10 cellular contexts compared by ENCODE assay signal in genomic region chr10:73480158-73480557, GRCh38. TPM values are rescaled to one million over a fixed set of nuclear protein-coding genes. Genes with fewer than 3 reads are reported as not detected.
DNase-seq lines count a peak whose midpoint lies in the region; ATAC-seq and TF ChIP-seq lines count a peak whose summit lies in the region.
"Had no signal": no experiment of that assay in that cellular context is flagged by ENCODE, and none has a peak within 500 bp of the region (broad histone marks: within the 10 kb centered on the region; RNA-seq: fewer than 3 reads in every experiment).

No MANE protein-coding gene starts in this region.

- TF ChIP-seq RAD21 in IMR-90 (IDR thresholded peaks at IDR 0.05; ENCODE audit: low read length), result no peak

- no peak for TF ChIP-seq POLR2A in IMR-90 (IDR thresholded peaks at IDR 0.05; ENCODE audit: low read depth, low read length)

- H3K4me1 ChIP-seq in IMR-90 (ENCODE audit: control insufficient read depth, insufficient read depth, low read length), result peaks cover 3% of the 10 kb centered on the region; the same call in 1 of the 2 replicates

- peaks cover 3% of the 10 kb centered on the region; the same call in 1 of the 2 replicates for H4K20me1 ChIP-seq in IMR-90 (ENCODE audit: insufficient read depth, low read length)

- no peak overlapping the region for H4K91ac ChIP-seq in IMR-90 (ENCODE audit: insufficient read depth, low read depth, low read length)

- no peak overlapping the region for H3K18ac ChIP-seq in IMR-90 (ENCODE audit: low read depth, low read length)

- 0 out of 2 replicates have a peak, but pooled peaks cover 3% of the 10 kb centered on the region for H3K9me1 ChIP-seq in IMR-90 (ENCODE audit: insufficient read depth, low read length)

- in situ Hi-C loops in IMR-90 (cut with MboI; ENCODE audit: low sequenced_read_pairs), result no loop called here

- H3K4me1 Mint-ChIP-seq in activated T-cell treated with anti-CD3 and anti-CD28 coated beads, Interleukin-2, amount 50 U/mL, for 24 hours (ENCODE audit: low read depth), result peaks cover 41% of the 10 kb centered on the region
- H3K4me1 Mint-ChIP-seq in stimulated activated effector memory CD8-positive, alpha-beta T cell treated with anti-CD3 and anti-CD28 coated beads, Interleukin-12 subunit alpha, Interleukin-12 subunit beta, amount 100 ng/mL, for 72 hours, result peaks cover 11% of the 10 kb centered on the region

- CTCF ChIA-PET in IMR-90 (lab: Yijun Ruan, JAX), result no interaction called here

- H3K27ac ChIP-seq in IMR-90 (ENCODE audit: insufficient read depth, low read length), result no peak overlapping the region; the same call in 1 of the 2 replicates
- H3K27ac ChIP-seq: spleen had no signal

- H3K9ac ChIP-seq in IMR-90 (ENCODE audit: low read depth, low read length), result no peak overlapping the region

- peaks cover 59% of the 10 kb centered on the region for H3K36me3 Mint-ChIP-seq in activated T-cell treated with anti-CD3 and anti-CD28 coated beads, Interleukin-2, amount 50 U/mL, for 24 hours (ENCODE audit: low read depth)
- peaks cover 61% of the 10 kb centered on the region for H3K36me3 Mint-ChIP-seq in stimulated activated effector memory CD8-positive, alpha-beta T cell treated with anti-CD3 and anti-CD28 coated beads, Interleukin-12 subunit alpha, Interleukin-12 subunit beta, amount 100 ng/mL, for 72 hours

- H2AK9ac ChIP-seq in IMR-90 (replicated peaks; ENCODE audit: low read depth, low read length, poor library complexity), result no peak overlapping the region

- no peaks in the 10 kb centered on the region for H3K9me3 ChIP-seq in IMR-90 (ENCODE audit: control insufficient read depth, insufficient read depth, low read length)
- H3K9me3 ChIP-seq: spleen had no signal

- WGBS in IMR-90 (ENCODE audit: extremely low coverage in 2 of 2, insufficient read length in 1 of 2), 2 experiments, result 20 to 100% methylated on average over 1 to 2 of the region's 7 CpGs

- H3K4me3 ChIP-seq in IMR-90 (ENCODE audit: insufficient read depth, low read depth, low read length) (no peak overlapping the region), cardiac fibroblast (replicated peaks in 1 of 2; ENCODE audit: low read depth in 2 of 2, low read length in 2 of 2) (no peak overlapping the region)
- H3K4me3 ChIP-seq: spleen had no signal

- POLR2A ChIA-PET in IMR-90 (lab: Charles Lee; ENCODE audit: unreplicated experiment), result no interaction called here

- H3K56ac ChIP-seq in IMR-90 (ENCODE audit: extremely low read depth, insufficient read depth, low read length), result no peak overlapping the region

- H3K36me3 ChIP-seq in IMR-90 (ENCODE audit: control insufficient read depth, insufficient read depth, low read length), result peaks cover 13% of the 10 kb centered on the region

- H3K27me3 Mint-ChIP-seq in activated T-cell treated with anti-CD3 and anti-CD28 coated beads, Interleukin-2, amount 50 U/mL, for 24 hours, result no peaks in the 10 kb centered on the region

- H3K4me3 Mint-ChIP-seq in activated T-cell treated with anti-CD3 and anti-CD28 coated beads, Interleukin-2, amount 50 U/mL, for 24 hours, result peak overlapping the region; percentile 31
- H3K4me3 Mint-ChIP-seq in stimulated activated effector memory CD8-positive, alpha-beta T cell treated with anti-CD3 and anti-CD28 coated beads, Interleukin-12 subunit alpha, Interleukin-12 subunit beta, amount 100 ng/mL, for 72 hours, result peak overlapping the region; percentile 49

- H3K79me1 ChIP-seq in IMR-90 (ENCODE audit: low read depth in 1 of 2, low read length in 2 of 2), result peaks cover 20 to 41% of the 10 kb centered on the region in 2 experiments

- no TSS peak for BruUV-seq in IMR-90 (replicated peaks; lab: Mats Ljungman, UMichigan)

- H3K14ac ChIP-seq in IMR-90 (replicated peaks; ENCODE audit: low read depth, low read length), result no peak overlapping the region

- no peak overlapping the region for H4K5ac ChIP-seq in IMR-90 (ENCODE audit: low read depth, low read length)

- dilution Hi-C loops in IMR-90 (cut with HindIII; ENCODE audit: low sequenced_read_pairs, unreplicated experiment), result no loop called here

- H4K8ac ChIP-seq in IMR-90 (ENCODE audit: low read depth in 2 of 2, low read length in 2 of 2), result 0 out of 4 replicates have a peak overlapping the region, but pooled peaks of 1 of the 2 experiments have one; percentile 17

- H2AFZ ChIP-seq in IMR-90 (replicated peaks; ENCODE audit: low read length, poor library complexity), result no peak overlapping the region

- H2BK15ac ChIP-seq in IMR-90 (ENCODE audit: low read depth, low read length), result no peak overlapping the region

- H3K23ac ChIP-seq in IMR-90 (ENCODE audit: low read depth, low read length), result no peak overlapping the region

- no peak overlapping the region for H2BK20ac ChIP-seq in IMR-90 (ENCODE audit: low read depth, low read length)

- H3K27ac Mint-ChIP-seq in activated T-cell treated with anti-CD3 and anti-CD28 coated beads, Interleukin-2, amount 50 U/mL, for 24 hours, result peak overlapping the region; percentile 72
- H3K27ac Mint-ChIP-seq in stimulated activated effector memory CD8-positive, alpha-beta T cell treated with anti-CD3 and anti-CD28 coated beads, Interleukin-12 subunit alpha, Interleukin-12 subunit beta, amount 100 ng/mL, for 72 hours, result peak overlapping the region; percentile 29

- H3K27me3 ChIP-seq in IMR-90 (ENCODE audit: control insufficient read depth, insufficient read depth, low read length), result no peaks in the 10 kb centered on the region
- H3K27me3 ChIP-seq: spleen had no signal

- H3K9me3 Mint-ChIP-seq in activated T-cell treated with anti-CD3 and anti-CD28 coated beads, Interleukin-2, amount 50 U/mL, for 24 hours, result no peaks in the 10 kb centered on the region
- no peaks in the 10 kb centered on the region for H3K9me3 Mint-ChIP-seq in stimulated activated effector memory CD8-positive, alpha-beta T cell treated with anti-CD3 and anti-CD28 coated beads, Interleukin-12 subunit alpha, Interleukin-12 subunit beta, amount 100 ng/mL, for 72 hours

- H3K4ac ChIP-seq in IMR-90 (ENCODE audit: low read depth, low read length), result no peak overlapping the region

- no peak overlapping the region for H2AK5ac ChIP-seq in IMR-90 (ENCODE audit: low read depth, low read length)

- peak; percentile 54 for ATAC-seq in IMR-90 (ENCODE audit: low read depth)
- peak; percentile 93 for ATAC-seq in stimulated activated effector memory CD8-positive, alpha-beta T cell treated with anti-CD3 and anti-CD28 coated beads, Interleukin-12 subunit alpha, Interleukin-12 subunit beta, amount 100 ng/mL, for 72 hours

- DNase-seq in activated T-cell treated with anti-CD3 and anti-CD28 coated beads, Interleukin-2, amount 50 U/mL, for 24 hours, result no peak
- DNase-seq in activated T-cell treated with anti-CD3 and anti-CD28 coated beads for 4 hours, result no peak
- DNase-seq in IMR-90, result peak; percentile 79
- DNase-seq in cardiac fibroblast (ENCODE audit: low read depth in 2 of 2), result peak; percentile 15 to 64
- DNase-seq in stimulated activated effector memory CD8-positive, alpha-beta T cell treated with anti-CD3 and anti-CD28 coated beads, Interleukin-12 subunit alpha, Interleukin-12 subunit beta, amount 100 ng/mL, for 72 hours (ENCODE audit: low spot score in 2 of 2), result no peak
- no peak for DNase-seq in iPS-NIHi7 (ENCODE audit: extremely low spot score)
- DNase-seq in effector CD8-positive, alpha-beta T cell (lab: John Stamatoyannopoulos, UW), result no peak
- DNase-seq in activated gamma-delta T cell treated with Interleukin-2 at 50 U/mL for 16 hours, result no peak
- DNase-seq: NCI-H446 treated with DMSO at 0.1 percent for 48 hours, spleen had no signal

- no peak overlapping the region for H2BK5ac ChIP-seq in IMR-90 (ENCODE audit: low read depth, low read length, poor library complexity, severe bottlenecking)

- TF ChIP-seq CTCF in IMR-90 (conservative IDR thresholded peaks at IDR 0.05; ENCODE audit: low read depth, low read length), result no peak
- TF ChIP-seq CTCF in cardiac fibroblast (IDR thresholded peaks at IDR 0.05; ENCODE audit: low read depth, low read length), result no peak

- intact Hi-C loops in IMR-90 (cut with micrococcal nuclease), result no loop called here

- H2BK120ac ChIP-seq in IMR-90 (ENCODE audit: low read depth, low read length), result no peak overlapping the region

- H3K4me2 ChIP-seq in IMR-90 (ENCODE audit: low read depth, low read length), result no peak overlapping the region

TF ChIP-seq in IMR-90, 13 proteins besides CTCF, POLR2A, EP300 and RAD21:
- TF ChIP-seq FOS (IDR thresholded peaks at IDR 0.05; ENCODE audit: low read depth, low read length) (peak; percentile 39; the same call in 1 of the 2 replicates), MAZ (IDR thresholded peaks at IDR 0.05; ENCODE audit: borderline replicate concordance, low read depth, low read length) (no peak)

RNA-seq across cellular contexts. Expression of gene PPP3CB, which starts 15.7 kb away (rescaled TPM):
- 22.9 and 40.0 TPM in 2 replicates for total RNA-seq in IMR-90 (2012; rRNA removed)
- polyA plus RNA-seq in IMR-90 (2012; rRNA removed), result 26.4 and 36.4 TPM in 2 replicates
- 9.5 and 34.7 TPM in 2 replicates for polyA plus RNA-seq in IMR-90 (2012; cell fraction: cytosol; rRNA removed)
- polyA plus RNA-seq in IMR-90 (2012; cell fraction: nucleus; rRNA removed; ENCODE audit: low replicate concordance), result 7.7 and 38.3 TPM in 2 replicates

RNA-seq across cellular contexts. Expression of gene MSS51, which starts 46.8 kb away (rescaled TPM):
- 1.1 TPM in 2 replicates for total RNA-seq in IMR-90 (2012; rRNA removed)
- 1.3 and 1.8 TPM in 2 replicates for polyA plus RNA-seq in IMR-90 (2012; rRNA removed)
- 0.23 and 0.36 TPM in 2 replicates for polyA plus RNA-seq in IMR-90 (2012; cell fraction: cytosol; rRNA removed)
- 11.9 and 17.0 TPM in 2 replicates for polyA plus RNA-seq in IMR-90 (2012; cell fraction: nucleus; rRNA removed; ENCODE audit: low replicate concordance)

Comparison
In these comparisons a context has a peak if more than half of its experiments do, and no peak if none do; other contexts are left out.
1. DNase-seq: peak in IMR-90 (single experiment) and cardiac fibroblast (2 of 2); none in activated T-cell treated with anti-CD3 and anti-CD28 coated beads, Interleukin-2, amount 50 U/mL, for 24 hours (single experiment), activated T-cell treated with anti-CD3 and anti-CD28 coated beads for 4 hours (single experiment), stimulated activated effector memory CD8-positive, alpha-beta T cell treated with anti-CD3 and anti-CD28 coated beads, Interleukin-12 subunit alpha, Interleukin-12 subunit beta, amount 100 ng/mL, for 72 hours (0 of 2), iPS-NIHi7 (single experiment), effector CD8-positive, alpha-beta T cell (single experiment) and activated gamma-delta T cell treated with Interleukin-2 at 50 U/mL for 16 hours (single experiment).